Comparison of ENCODE assay signal across 9 cellular contexts in genomic region chr1:149936992-149937705, GRCh38. TPM values are rescaled to one million over a fixed set of nuclear protein-coding genes. Genes with fewer than 3 reads are reported as not detected.
DNase-seq lines count a peak whose midpoint lies in the region; ATAC-seq and FAIRE-seq lines count a peak whose summit lies in the region.
"Had no signal": no experiment of that assay in that cellular context is flagged by ENCODE, and none has a peak within 500 bp of the region (broad histone marks: within the 10 kb centered on the region; RNA-seq: fewer than 3 reads in every experiment).

No MANE protein-coding gene starts in this region.

- H3K9me3 Mint-ChIP-seq in stimulated activated memory B cell treated with anti-CD40 and anti-IgM and Interleukin-4, amounts not matched to agents 10 μg/mL and 1 μg/mL and 100 μg/mL, for 72 hours: no peaks in the 10 kb centered on the region

- no peak overlapping the region for H4K5ac ChIP-seq in mesendoderm (ENCODE audit: low read length)

- H3K23ac ChIP-seq in mesendoderm (ENCODE audit: low read length): no peak overlapping the region

- no peak overlapping the region for H3K27ac Mint-ChIP-seq in stimulated activated memory B cell treated with anti-CD40 and anti-IgM and Interleukin-4, amounts not matched to agents 10 μg/mL and 1 μg/mL and 100 μg/mL, for 72 hours

- no peak overlapping the region for H4K8ac ChIP-seq in mesendoderm (ENCODE audit: low read depth, low read length)

- H2BK15ac ChIP-seq in mesendoderm (replicated peaks; ENCODE audit: low read depth): no peak overlapping the region

- no peaks in the 10 kb centered on the region for H3K27me3 ChIP-seq in mesendoderm (ENCODE audit: insufficient read depth, low read length, poor library complexity)

- peaks cover 22% of the 10 kb centered on the region for H3K4me1 Mint-ChIP-seq in stimulated activated memory B cell treated with anti-CD40 and anti-IgM and Interleukin-4, amounts not matched to agents 10 μg/mL and 1 μg/mL and 100 μg/mL, for 72 hours

- H3K18ac ChIP-seq in mesendoderm (ENCODE audit: low read length): no peak overlapping the region

- H3K4ac ChIP-seq in mesendoderm (ENCODE audit: low read depth, low read length): peak overlapping the region; percentile 36

- FAIRE-seq in GM19239 (lab: Jason Lieb, UNC): no peak

- WGBS in mesendoderm (ENCODE audit: extremely low coverage, insufficient coverage, low lambda C conversion rate): no CpG with 5 or more reads among the region's 8 CpGs

- no peaks in the 10 kb centered on the region for H3K79me2 ChIP-seq in mesendoderm (ENCODE audit: control insufficient read depth, insufficient read depth, low read length)

- DNase-seq in SIG-M5 treated with dmso at 0.1 percent for 504 hours (lab: John Stamatoyannopoulos, UW; ENCODE audit: unreplicated experiment) (peak; percentile 67), SIG-M5 (lab: John Stamatoyannopoulos, UW) (no peak), NCI-H510A treated with DMSO at 0.1 percent for 48 hours (lab: John Stamatoyannopoulos, UW) (peak; percentile 70), cerebellar cortex (ENCODE audit: low spot score) (peak; percentile 79), mesendoderm (peak; percentile 80), GM19239 (ENCODE audit: insufficient read length, low spot score) (no peak)
- no peak for DNase-seq in stimulated activated CD8-positive, alpha-beta memory T cell treated with anti-CD3 and anti-CD28 coated beads, Interleukin-4, amount 100 ng/mL, for 48 hours
- DNase-seq: DND-41 had no signal

- no peak overlapping the region for H2BK5ac ChIP-seq in mesendoderm (ENCODE audit: low read length)

- H3K4me1 ChIP-seq in mesendoderm (ENCODE audit: control insufficient read depth, low read depth, low read length): peaks cover 2% of the 10 kb centered on the region

- no peaks in the 10 kb centered on the region for H3K36me3 ChIP-seq in mesendoderm (ENCODE audit: control insufficient read depth, insufficient read depth, low read length)

- H3K4me3 Mint-ChIP-seq in stimulated activated memory B cell treated with anti-CD40 and anti-IgM and Interleukin-4, amounts not matched to agents 10 μg/mL and 1 μg/mL and 100 μg/mL, for 72 hours: no peak overlapping the region

- ATAC-seq in stimulated activated memory B cell treated with anti-CD40 and anti-IgM and Interleukin-4, amounts not matched to agents 10 μg/mL and 1 μg/mL and 100 μg/mL, for 72 hours: no peak

- H2BK120ac ChIP-seq in mesendoderm (ENCODE audit: low read depth, low read length): no peak overlapping the region

- peak overlapping the region; percentile 64 for H3K4me2 ChIP-seq in mesendoderm (ENCODE audit: low read length)

- peak overlapping the region; percentile 38 for H3K9ac ChIP-seq in mesendoderm (ENCODE audit: low read length)

- H3K79me1 ChIP-seq in mesendoderm (ENCODE audit: low read length): no peaks in the 10 kb centered on the region

- H3K4me3 ChIP-seq in mesendoderm (ENCODE audit: low read length): no peak overlapping the region

- no peak overlapping the region for H3K27ac ChIP-seq in mesendoderm (ENCODE audit: low read depth, low read length)

- H2AK5ac ChIP-seq in mesendoderm (ENCODE audit: low read length): no peak overlapping the region

- H3K36me3 Mint-ChIP-seq in stimulated activated memory B cell treated with anti-CD40 and anti-IgM and Interleukin-4, amounts not matched to agents 10 μg/mL and 1 μg/mL and 100 μg/mL, for 72 hours: no peaks in the 10 kb centered on the region

- peak overlapping the region; percentile 17 for H3K56ac ChIP-seq in mesendoderm (ENCODE audit: low read length)

- H3K27me3 Mint-ChIP-seq in stimulated activated memory B cell treated with anti-CD40 and anti-IgM and Interleukin-4, amounts not matched to agents 10 μg/mL and 1 μg/mL and 100 μg/mL, for 72 hours: peaks cover 22% of the 10 kb centered on the region

RNA-seq across cellular contexts. Expression of gene MTMR11, which starts 0.5 kb away (rescaled TPM):
- 1.5 TPM for polyA plus RNA-seq in mesendoderm (2013, experiment 1 of 2)
- polyA plus RNA-seq in mesendoderm (2013, experiment 2 of 2): 1.6 TPM

RNA-seq across cellular contexts. Expression of gene SF3B4, which starts 9.5 kb away (rescaled TPM):
- 146 TPM for polyA plus RNA-seq in mesendoderm (2013, experiment 1 of 2)
- polyA plus RNA-seq in mesendoderm (2013, experiment 2 of 2): 148 TPM

RNA-seq across cellular contexts. Expression of gene SV2A, which starts 19.5 kb away (rescaled TPM):
- polyA plus RNA-seq in mesendoderm (2013, experiment 1 of 2): 27.6 TPM
- 28.5 TPM for polyA plus RNA-seq in mesendoderm (2013, experiment 2 of 2)

RNA-seq across cellular contexts. Expression of gene BOLA1, which starts 37.8 kb away (rescaled TPM):
- 6.0 TPM for polyA plus RNA-seq in mesendoderm (2013, experiment 1 of 2)
- polyA plus RNA-seq in mesendoderm (2013, experiment 2 of 2): 6.8 TPM

Comparison
In these comparisons a context has a peak if more than half of its experiments do, and no peak if none do; other contexts are left out.
1. DNase-seq: peak in SIG-M5 treated with dmso at 0.1 percent for 504 hours (single experiment), NCI-H510A treated with DMSO at 0.1 percent for 48 hours (single experiment), cerebellar cortex (single experiment) and mesendoderm (single experiment); none in SIG-M5 (single experiment), stimulated activated CD8-positive, alpha-beta memory T cell treated with anti-CD3 and anti-CD28 coated beads, Interleukin-4, amount 100 ng/mL, for 48 hours (single experiment) and GM19239 (single experiment).